Comparison of ENCODE assay signal across 1 cellular context in the genomic region with DNA sequence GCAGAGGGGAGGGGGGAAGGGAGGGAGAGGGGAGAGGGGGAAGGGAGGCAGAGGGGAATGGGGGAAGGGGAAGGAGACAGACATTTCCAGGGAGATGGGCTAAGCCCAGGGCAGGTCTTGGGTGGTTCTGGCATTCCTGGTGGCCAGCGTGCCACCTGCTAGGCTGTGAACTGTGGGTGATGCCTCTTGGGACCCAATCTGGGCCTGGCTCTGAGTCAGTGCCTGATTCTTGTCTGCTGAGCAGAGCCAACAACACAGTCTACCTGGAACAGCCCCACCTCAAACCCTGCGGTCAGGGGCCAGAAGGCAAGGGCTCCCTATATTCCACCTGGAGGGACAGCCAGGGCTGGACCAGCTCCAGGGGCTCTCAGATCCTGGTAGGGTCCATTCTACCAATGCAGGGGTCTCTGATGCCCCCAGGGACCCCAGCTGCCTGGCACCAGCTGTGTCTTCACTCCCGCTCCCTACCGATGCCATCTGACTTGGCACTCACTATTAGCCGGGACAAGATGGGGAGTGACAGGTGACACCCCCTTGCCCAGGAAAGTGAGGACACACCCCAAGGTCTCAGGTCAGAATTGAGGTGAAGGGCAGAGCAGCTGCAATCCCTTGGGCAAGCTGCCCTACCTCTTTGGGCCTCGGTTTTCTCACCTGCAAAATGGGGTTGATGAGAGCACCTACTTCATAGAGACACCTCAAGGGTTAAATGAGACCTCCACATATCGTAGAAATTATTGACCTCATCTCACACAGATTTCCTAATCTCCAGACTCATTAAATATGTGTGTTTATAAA.
TF ChIP-seq lines count a peak whose summit lies in the region.

No MANE protein-coding gene starts in this region.

TF ChIP-seq in HCT116, 20 proteins besides CTCF, POLR2A, EP300 and RAD21 (continued from another document):
- TF ChIP-seq, protein P1, sequence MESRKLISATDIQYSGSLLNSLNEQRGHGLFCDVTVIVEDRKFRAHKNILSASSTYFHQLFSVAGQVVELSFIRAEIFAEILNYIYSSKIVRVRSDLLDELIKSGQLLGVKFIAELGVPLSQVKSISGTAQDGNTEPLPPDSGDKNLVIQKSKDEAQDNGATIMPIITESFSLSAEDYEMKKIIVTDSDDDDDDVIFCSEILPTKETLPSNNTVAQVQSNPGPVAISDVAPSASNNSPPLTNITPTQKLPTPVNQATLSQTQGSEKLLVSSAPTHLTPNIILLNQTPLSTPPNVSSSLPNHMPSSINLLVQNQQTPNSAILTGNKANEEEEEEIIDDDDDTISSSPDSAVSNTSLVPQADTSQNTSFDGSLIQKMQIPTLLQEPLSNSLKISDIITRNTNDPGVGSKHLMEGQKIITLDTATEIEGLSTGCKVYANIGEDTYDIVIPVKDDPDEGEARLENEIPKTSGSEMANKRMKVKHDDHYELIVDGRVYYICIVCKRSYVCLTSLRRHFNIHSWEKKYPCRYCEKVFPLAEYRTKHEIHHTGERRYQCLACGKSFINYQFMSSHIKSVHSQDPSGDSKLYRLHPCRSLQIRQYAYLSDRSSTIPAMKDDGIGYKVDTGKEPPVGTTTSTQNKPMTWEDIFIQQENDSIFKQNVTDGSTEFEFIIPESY (IDR thresholded peaks at IDR 0.05; ENCODE audit: extremely low read depth, insufficient replicate concordance, low read length), result no peak
- TF ChIP-seq YY1 (IDR thresholded peaks at IDR 0.05; ENCODE audit: extremely low read depth, insufficient replicate concordance, low read depth, low read length) (no peak), ZNF274 (IDR thresholded peaks at IDR 0.05; ENCODE audit: low read depth, low read length) (no peak), SP1 (IDR thresholded peaks at IDR 0.05; ENCODE audit: low read depth) (no peak)
